In genomic region chr6:28001351-28001750, GRCh38 we compare ENCODE assay signal across 27 cellular contexts. TPM values are rescaled to one million over a fixed set of nuclear protein-coding genes. Genes with fewer than 3 reads are reported as not detected.
DNase-seq lines count a peak whose midpoint lies in the region; FAIRE-seq and TF ChIP-seq lines count a peak whose summit lies in the region.
"Had no signal": no experiment of that assay in that cellular context is flagged by ENCODE, and none has a peak within 500 bp of the region (broad histone marks: within the 10 kb centered on the region; RNA-seq: fewer than 3 reads in every experiment).

No MANE protein-coding gene starts in this region.

- no peak for FAIRE-seq in H1 (lab: Jason Lieb, UNC)
- FAIRE-seq: A204.1, GM12891, GM19239 had no signal

- no peak overlapping the region for H2BK20ac ChIP-seq in H1 (ENCODE audit: low read length)

- no peaks in the 10 kb centered on the region for H4K20me1 ChIP-seq in H1 (replicated peaks in 1 of 2; ENCODE audit: control insufficient read depth in 1 of 2, insufficient read depth in 2 of 2, low read length in 2 of 2)
- H4K20me1 ChIP-seq: BLaER1 had no signal

- H4K91ac ChIP-seq in H1 (replicated peaks; ENCODE audit: insufficient read length, low read length) (no peak overlapping the region), trophoblast cell (ENCODE audit: low read depth, low read length) (no peak overlapping the region)

- H3K27ac ChIP-seq in SJCRH30 (no peak overlapping the region), H1 (ENCODE audit: low read depth, low read length) (no peak overlapping the region), trophoblast cell (ENCODE audit: low read depth, low read length) (no peak overlapping the region), right atrium auricular region (no peak overlapping the region)
- H3K27ac ChIP-seq: BLaER1 had no signal

- no peak overlapping the region for H3K56ac ChIP-seq in H1 (replicated peaks; ENCODE audit: insufficient read length, low read depth, low read length)

- H3K27me3 ChIP-seq in SJCRH30 (no peaks in the 10 kb centered on the region), H1 (replicated peaks in 1 of 4; ENCODE audit: control insufficient read depth in 3 of 4, extremely low read depth in 1 of 4, insufficient read depth in 3 of 4, low read length in 3 of 4) (no peaks in the 10 kb centered on the region), trophoblast cell (ENCODE audit: insufficient read depth, low read length) (no peaks in the 10 kb centered on the region), right atrium auricular region (no peaks in the 10 kb centered on the region)
- H3K27me3 ChIP-seq: BLaER1 had no signal

- no peak overlapping the region for H3K23ac ChIP-seq in H1 (ENCODE audit: insufficient read length)
- H3K23ac ChIP-seq in trophoblast cell (ENCODE audit: low read length) = no peak overlapping the region

- H3K14ac ChIP-seq in H1 (ENCODE audit: insufficient read length) (no peak overlapping the region), trophoblast cell (ENCODE audit: low read length) (no peak overlapping the region)

- H3K4me3 ChIP-seq in SJCRH30 (0 out of 2 replicates have a peak overlapping the region, but pooled peaks have one; percentile 8), H1 (ENCODE audit: extremely low read depth in 1 of 4, insufficient read depth in 2 of 4, low read depth in 3 of 4, low read length in 4 of 4) (no peak overlapping the region), trophoblast cell (ENCODE audit: low read depth, low read length) (no peak overlapping the region), right atrium auricular region (no peak overlapping the region)
- H3K4me3 ChIP-seq: BLaER1 had no signal

- H3K4me1 ChIP-seq in SJCRH30 (no peaks in the 10 kb centered on the region; the same call in 1 of the 2 replicates), H1 (replicated peaks in 1 of 4; ENCODE audit: control insufficient read depth in 3 of 4, insufficient read depth in 4 of 4, low read length in 3 of 4) (peaks cover 7 to 29% (median 18%) of the 10 kb centered on the region in 4 experiments), trophoblast cell (ENCODE audit: control insufficient read depth in 1 of 2, insufficient read depth in 2 of 2, low read length in 2 of 2) (peaks cover 0 to 2% of the 10 kb centered on the region in 2 experiments), right atrium auricular region (no peaks in the 10 kb centered on the region)
- H3K4me1 ChIP-seq: BLaER1 had no signal

- no peaks in the 10 kb centered on the region for H3K36me3 ChIP-seq in SJCRH30
- no peaks in the 10 kb centered on the region for H3K36me3 ChIP-seq in H1 (ENCODE audit: control insufficient read depth in 2 of 4, insufficient read depth in 4 of 4, low read length in 3 of 4)
- no peaks in the 10 kb centered on the region for H3K36me3 ChIP-seq in trophoblast cell (ENCODE audit: control insufficient read depth in 1 of 2, insufficient read depth in 2 of 2, low read length in 2 of 2)
- no peaks in the 10 kb centered on the region for H3K36me3 ChIP-seq in right atrium auricular region
- H3K36me3 ChIP-seq: BE2C, BLaER1 had no signal

- H3K23me2 ChIP-seq in H1 (ENCODE audit: low read depth, low read length) = 0 out of 2 replicates have a peak, but pooled peaks cover 2% of the 10 kb centered on the region

- TF ChIP-seq EP300 in H1 (IDR thresholded peaks at IDR 0.05; ENCODE audit: borderline replicate concordance in 1 of 2, low read depth in 2 of 2, low read length in 2 of 2) = no peak

- H3K4me2 ChIP-seq in H1 (ENCODE audit: insufficient read depth in 1 of 2, low read depth in 2 of 2, low read length in 2 of 2) (no peak overlapping the region), trophoblast cell (ENCODE audit: low read length) (no peak overlapping the region)
- H3K4me2 ChIP-seq: BLaER1 had no signal

- POLR2A ChIA-PET in H1 (lab: Charles Lee; ENCODE audit: partially characterized antibody) = interaction anchor here (1.5 kb wide), 1 partner anchor 108 kb away, joined by 5 read pairs; a partner anchor contains a TSS

- H3K9me3 ChIP-seq in SJCRH30 (replicated peaks) (no peaks in the 10 kb centered on the region), H1 (ENCODE audit: insufficient read depth in 2 of 2, low read depth in 1 of 2, low read length in 1 of 2) (no peaks in the 10 kb centered on the region), trophoblast cell (ENCODE audit: insufficient read depth, low read depth, low read length) (no peaks in the 10 kb centered on the region), right atrium auricular region (no peaks in the 10 kb centered on the region)
- H3K9me3 ChIP-seq: BE2C, BLaER1 had no signal

- WGBS in H1 (ENCODE audit: extremely low coverage in 1 of 2, insufficient coverage in 1 of 2, insufficient read length in 1 of 2, insufficient replicate concordance in 2 of 2, low coverage in 1 of 2, low lambda C conversion rate in 2 of 2, missing lambda C conversion rate in 1 of 2), 2 experiments = 95% methylated on average over 10 of the region's 15 CpGs; no CpG with 5 or more reads in 1 of the 2 experiments
- no CpG with 5 or more reads among the region's 15 CpGs for WGBS in trophoblast cell (ENCODE audit: extremely low coverage, insufficient coverage, insufficient read length)

- H2BK5ac ChIP-seq in H1 (ENCODE audit: low read depth, low read length) = no peak overlapping the region
- H2BK5ac ChIP-seq in trophoblast cell (ENCODE audit: low read depth, low read length, poor library complexity) = no peak overlapping the region

- no peak overlapping the region for H2AFZ ChIP-seq in H1 (ENCODE audit: low read length)
- H2AFZ ChIP-seq in trophoblast cell (ENCODE audit: insufficient read depth, low read length, poor library complexity) = no peak overlapping the region

- no peak overlapping the region for H2BK15ac ChIP-seq in H1 (ENCODE audit: low read length)

- H2AK5ac ChIP-seq in H1 (ENCODE audit: low read depth, low read length) = no peak overlapping the region
- H2AK5ac ChIP-seq in trophoblast cell (ENCODE audit: low read length) = no peak overlapping the region

- TF ChIP-seq CTCF in H1 (IDR thresholded peaks at IDR 0.05; ENCODE audit: control extremely low read depth in 1 of 3, insufficient read depth in 1 of 3, low read depth in 1 of 3, low read length in 3 of 3) (no peak), right atrium auricular region (IDR thresholded peaks at IDR 0.05) (no peak)

- no peak overlapping the region for H4K5ac ChIP-seq in H1 (ENCODE audit: insufficient read length, low read depth, low read length)

- H3K4ac ChIP-seq in H1 (replicated peaks; ENCODE audit: insufficient read length, low read depth, low read length) = no peak overlapping the region
- H3K4ac ChIP-seq in trophoblast cell (ENCODE audit: low read depth, low read length) = no peak overlapping the region

- DNase-seq in SJCRH30 (no peak), H1 (ENCODE audit: low read depth in 1 of 2, low spot score in 2 of 2) (no peak), trophoblast cell (peak; percentile 52 to 59), right atrium auricular region (ENCODE audit: low spot score) (no peak), GM03348 (ENCODE audit: low spot score) (no peak), NCI-H82 treated with DMSO at 0.1 percent for 48 hours (lab: John Stamatoyannopoulos, UW; ENCODE audit: unreplicated experiment) (no peak), NCI-H345 treated with DMSO at 0.1 percent for 48 hours (lab: John Stamatoyannopoulos, UW; ENCODE audit: unreplicated experiment) (no peak)
- DNase-seq: 8988T; ACHN; BE2C; C1 segment of cervical spinal cord; CD4-positive, alpha-beta memory T cell; CD4-positive, CD25-positive, alpha-beta regulatory T cell; CD8-positive, alpha-beta memory T cell; COR-L47; DMS 273 treated with DMSO at 0.1 percent for 48 hours; DMS153; DMS79; DND-41; EL; GDM1 had no signal

- H3K79me2 ChIP-seq in H1 (ENCODE audit: control insufficient read depth in 1 of 2, insufficient read depth in 2 of 2, low read length in 2 of 2) (no peaks in the 10 kb centered on the region), trophoblast cell (ENCODE audit: control insufficient read depth, insufficient read depth, low read length, poor library complexity) (no peaks in the 10 kb centered on the region)

- H3K79me1 ChIP-seq in H1 (ENCODE audit: low read depth, low read length) = no peaks in the 10 kb centered on the region; the same call in 1 of the 2 replicates
- H3K79me1 ChIP-seq in trophoblast cell (ENCODE audit: low read length) = no peaks in the 10 kb centered on the region

- H3K9ac ChIP-seq in H1 (replicated peaks in 1 of 4; ENCODE audit: extremely low read depth in 1 of 4, low read depth in 3 of 4, low read length in 3 of 4) (no peak overlapping the region), trophoblast cell (ENCODE audit: low read length) (no peak overlapping the region)
- H3K9ac ChIP-seq: BLaER1 had no signal

- H2BK120ac ChIP-seq in H1 (replicated peaks; ENCODE audit: low read depth, low read length) (no peak overlapping the region), trophoblast cell (ENCODE audit: insufficient read depth, low read length, poor library complexity) (no peak overlapping the region)

- CTCF ChIA-PET in H1 (lab: Charles Lee; ENCODE audit: partially characterized antibody) = interaction anchor here (0.6 kb wide), 1 partner anchor 79 kb away, joined by 3 read pairs; the partner anchor contains the start of gene ZNF165

- H3K18ac ChIP-seq in H1 (ENCODE audit: extremely low read depth, low read length) (no peak overlapping the region), trophoblast cell (ENCODE audit: low read length) (no peak overlapping the region)

- TF ChIP-seq POLR2A in H1 (IDR thresholded peaks at IDR 0.05; ENCODE audit: control extremely low read depth in 1 of 2, low read depth in 2 of 2, low read length in 2 of 2) = no peak

- TF ChIP-seq RAD21 in H1 (IDR thresholded peaks at IDR 0.05 in 1 of 2, conservative IDR thresholded peaks at IDR 0.05 in 1 of 2; ENCODE audit: low read depth in 2 of 2, low read length in 2 of 2) = no peak

- H4K12ac ChIP-seq in trophoblast cell (ENCODE audit: low read depth, low read length) = no peak overlapping the region

- H2BK12ac ChIP-seq in H1 (ENCODE audit: low read depth, low read length) = 0 out of 2 replicates have a peak overlapping the region, but pooled peaks have one; percentile 27
- H2BK12ac ChIP-seq in trophoblast cell (ENCODE audit: low read length) = no peak overlapping the region

- no peak overlapping the region for H4K8ac ChIP-seq in H1 (ENCODE audit: extremely low read depth, insufficient read depth, low read length)
- no peak overlapping the region for H4K8ac ChIP-seq in trophoblast cell (ENCODE audit: low read depth, low read length)

RNA-seq across cellular contexts. Expression of gene OR2B6, which starts 44.3 kb away (rescaled TPM):
- total RNA-seq in SJCRH30 (2014; rRNA removed; shearing (Covaris generic)) = not detected in 2 replicates
- not detected in 2 replicates for total RNA-seq in H1 (2021; fragmentation: NEBNext Ultra II Directional; extraction: Animal tissue kit (Norgen Biotek cat#: 25700))
- polyA plus RNA-seq in H1 (2011; rRNA removed) = 0.26 and 0.46 TPM in 2 replicates
- 0.43 TPM for polyA plus RNA-seq in H1 (2011; cell fraction: cytosol; rRNA removed)
- polyA plus RNA-seq in H1 (2011; cell fraction: nucleus; rRNA removed) = 1.5 TPM
- not detected in 4 replicates for polyA plus RNA-seq in H1 (2012, experiment 1 of 2)
- polyA plus RNA-seq in H1 (2012, experiment 2 of 2) = not detected
- polyA plus RNA-seq in H1 (2013, experiment 1 of 2) = not detected
- polyA plus RNA-seq in H1 (2013, experiment 2 of 2) = not detected
- polyA minus RNA-seq in H1 (2011; rRNA and poly(A)+ RNA removed) = not detected in 2 replicates
- polyA minus RNA-seq in H1 (2011; cell fraction: cytosol; rRNA and poly(A)+ RNA removed) = not detected
- polyA minus RNA-seq in H1 (2011; cell fraction: nucleus; rRNA and poly(A)+ RNA removed) = 2.6 TPM
- 0.75 and 0.77 TPM in 2 replicates for polyA plus RNA-seq in trophoblast cell (2013)
- not detected for total RNA-seq in right atrium auricular region
- total RNA-seq: CD4-positive, alpha-beta memory T cell; CD4-positive, CD25-positive, alpha-beta regulatory T cell; CD8-positive, alpha-beta memory T cell; G401 had no signal
- polyA plus RNA-seq: CD14-positive monocyte; CD4-positive, alpha-beta memory T cell; CD4-positive, CD25-positive, alpha-beta regulatory T cell; CD8-positive, alpha-beta memory T cell had no signal

Comparison
In these comparisons a context has a peak if more than half of its experiments do, and no peak if none do; other contexts are left out.
1. DNase-seq: peak in trophoblast cell (2 of 2); none in SJCRH30 (0 of 2), H1 (0 of 2), right atrium auricular region (single experiment), GM03348 (single experiment), NCI-H82 treated with DMSO at 0.1 percent for 48 hours (single experiment) and NCI-H345 treated with DMSO at 0.1 percent for 48 hours (single experiment).